7 cellular contexts compared by ENCODE assay signal in the genomic region with DNA sequence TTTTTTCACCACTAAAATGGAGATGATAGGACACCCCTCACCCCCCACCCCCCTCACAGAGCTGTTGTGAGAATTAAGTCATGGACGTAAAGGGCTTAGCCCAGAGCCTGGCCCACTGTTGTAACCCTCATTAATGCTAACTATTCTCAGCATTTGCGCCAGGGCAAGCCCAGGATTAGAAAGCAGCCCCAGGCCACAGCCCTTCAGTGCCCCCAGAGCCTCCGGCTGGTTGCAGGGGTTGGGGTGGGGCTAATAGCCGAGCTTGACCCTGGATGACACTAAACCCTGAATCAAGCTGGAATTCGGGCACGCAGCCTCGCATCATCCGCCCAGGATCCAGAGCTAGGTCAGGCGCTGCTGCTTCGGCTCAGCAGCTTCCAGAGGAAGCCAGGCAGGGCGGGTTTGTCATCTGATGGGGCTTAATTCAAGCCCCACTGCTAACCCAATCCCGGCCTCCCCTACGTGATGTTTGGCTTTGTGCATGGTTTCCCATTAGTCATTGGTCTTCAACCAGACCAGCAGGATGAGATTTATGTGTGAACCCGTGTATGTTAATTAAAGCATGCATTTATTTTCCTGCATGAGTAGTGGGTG. TPM values are rescaled to one million over a fixed set of nuclear protein-coding genes. Genes with fewer than 3 reads are reported as not detected.
DNase-seq lines count a peak whose midpoint lies in the region; ATAC-seq, FAIRE-seq and TF ChIP-seq lines count a peak whose summit lies in the region.

No MANE protein-coding gene starts in this region.

- H3K27ac Mint-ChIP-seq in naive thymus-derived CD4-positive, alpha-beta T cell, result peak overlapping the region in 6 of 9 donors; percentile 1 to 31 (median 9)

- peak overlapping the region; percentile 4; the same call in 1 of the 2 replicates for H3K27ac ChIP-seq in RWPE1
- H3K27ac ChIP-seq in esophagus (ENCODE audit: low read depth in 2 of 2, low read length in 1 of 2), result peak overlapping the region; percentile 95 to 96
- peak overlapping the region; percentile 79 for H3K27ac ChIP-seq in naive thymus-derived CD4-positive, alpha-beta T cell (ENCODE audit: low read depth, low read length)

- H3K27me3 Mint-ChIP-seq in naive thymus-derived CD4-positive, alpha-beta T cell, result no peaks in the 10 kb centered on the region

- TF ChIP-seq POLR2A in H54 (IDR thresholded peaks at IDR 0.05; ENCODE audit: low read depth, low read length), result no peak

- no peaks in the 10 kb centered on the region for H3K36me3 ChIP-seq in esophagus (ENCODE audit: control insufficient read depth in 2 of 2, insufficient read depth in 2 of 2, low read length in 1 of 2)
- peaks cover 0 to 3% (median 0%) of the 10 kb centered on the region in 3 experiments for H3K36me3 ChIP-seq in naive thymus-derived CD4-positive, alpha-beta T cell (ENCODE audit: control insufficient read depth in 2 of 3, insufficient read depth in 3 of 3, low read length in 3 of 3)

- H3K4me1 Mint-ChIP-seq in naive thymus-derived CD4-positive, alpha-beta T cell, result peaks cover 17 to 38% (median 29%) of the 10 kb centered on the region in 7 donors

- H3K4me3 ChIP-seq in esophagus (ENCODE audit: low read depth in 1 of 2, low read length in 2 of 2), result peak overlapping the region; percentile 63 to 75
- H3K4me3 ChIP-seq in naive thymus-derived CD4-positive, alpha-beta T cell (ENCODE audit: low read length), result peak overlapping the region; percentile 85

- peak overlapping the region; percentile 77 to 98 (median 86) for H3K4me3 Mint-ChIP-seq in naive thymus-derived CD4-positive, alpha-beta T cell

- H3K36me3 Mint-ChIP-seq in naive thymus-derived CD4-positive, alpha-beta T cell, result peaks cover 0 to 1% (median 0%) of the 10 kb centered on the region in 5 donors

- FAIRE-seq in H54 (lab: Jason Lieb, UNC), result peak; percentile 75

- peaks cover 0 to 7% of the 10 kb centered on the region in 2 donors for H3K4me1 ChIP-seq in esophagus (ENCODE audit: control insufficient read depth in 2 of 2, insufficient read depth in 2 of 2, low read length in 1 of 2)
- peaks cover 22% of the 10 kb centered on the region in 2 donors for H3K4me1 ChIP-seq in naive thymus-derived CD4-positive, alpha-beta T cell (ENCODE audit: control insufficient read depth in 2 of 2, insufficient read depth in 2 of 2, low read length in 2 of 2)

- H3K27me3 ChIP-seq in esophagus (ENCODE audit: control insufficient read depth in 1 of 2, insufficient read depth in 2 of 2, low read length in 2 of 2), result no peaks in the 10 kb centered on the region
- no peaks in the 10 kb centered on the region for H3K27me3 ChIP-seq in naive thymus-derived CD4-positive, alpha-beta T cell (ENCODE audit: control insufficient read depth in 2 of 2, insufficient read depth in 2 of 2, low read length in 2 of 2)

- CTCF ChIA-PET in RWPE1 (lab: Yijun Ruan, JAX), result interaction anchor here (0.6 to 2.1 kb wide), 3 partner anchors 12 to 367 kb away, joined by 3 to 5 read pairs (median 5); no protein-coding TSS in a partner anchor
- CTCF ChIA-PET in naive thymus-derived CD4-positive, alpha-beta T cell (lab: Charles Lee), result no interaction called here

- TF ChIP-seq CTCF in RWPE1 (conservative IDR thresholded peaks at IDR 0.05; ENCODE audit: low read depth), result no peak

- POLR2A ChIA-PET in RWPE1 (lab: Yijun Ruan, JAX; ENCODE audit: low non-redundant PET), result no interaction called here
- POLR2A ChIA-PET in naive thymus-derived CD4-positive, alpha-beta T cell (lab: Charles Lee), result interaction anchor here (0.9 to 1.3 kb wide), 2 partner anchors 78 to 1549 kb away, joined by 3 to 5 read pairs; a partner anchor contains a TSS

- no peak for ATAC-seq in naive thymus-derived CD4-positive, alpha-beta T cell
- ATAC-seq in HG02588 (IDR thresholded peaks at IDR 0.05; ENCODE audit: unreplicated experiment), result no peak

- no peak for DNase-seq in H54 (ENCODE audit: insufficient read length, low spot score)
- DNase-seq in RWPE1 (ENCODE audit: low spot score), result no peak
- DNase-seq in naive thymus-derived CD4-positive, alpha-beta T cell, result no peak
- DNase-seq in RPMI8226, result no peak
- no peak for DNase-seq in GF-D8 (lab: John Stamatoyannopoulos, UW)

- no peaks in the 10 kb centered on the region for H3K9me3 Mint-ChIP-seq in naive thymus-derived CD4-positive, alpha-beta T cell

- intact Hi-C loops in naive thymus-derived CD4-positive, alpha-beta T cell (cut with micrococcal nuclease), result loop anchor here (2.0 kb wide), 6 partner anchors 77 to 655 kb away; a partner anchor contains a TSS

- no peaks in the 10 kb centered on the region for H3K9me3 ChIP-seq in esophagus (ENCODE audit: control insufficient read depth in 2 of 2, insufficient read depth in 1 of 2, low read depth in 1 of 2, low read length in 1 of 2)
- no peaks in the 10 kb centered on the region for H3K9me3 ChIP-seq in naive thymus-derived CD4-positive, alpha-beta T cell (ENCODE audit: control insufficient read depth in 2 of 3, low read length in 3 of 3)

- 25 to 44% methylated on average over 14 of the region's 14 CpGs for WGBS in esophagus, 2 donors

RNA-seq across cellular contexts. Expression of a gene that starts 1.2 kb away (rescaled TPM):
- polyA plus RNA-seq in esophagus, result 1 to 10 TPM; 7.3 to 8.0 TPM
- total RNA-seq in naive thymus-derived CD4-positive, alpha-beta T cell, result 10 to 100 TPM in 4 of 5 experiments, 1 to 10 TPM in 1; 9.5 to 35.4 (median 11.1) TPM
- polyA plus RNA-seq in naive thymus-derived CD4-positive, alpha-beta T cell, result 1 to 10 TPM; 3.9 to 7.4 TPM

Comparison
In these comparisons a context has a peak if more than half of its experiments do, and no peak if none do; other contexts are left out.
1. H3K27ac ChIP-seq: peak in every context shown above with its lines; median percentile 96 in esophagus; 79 in naive thymus-derived CD4-positive, alpha-beta T cell; 4 in RWPE1.